In genomic region chr2:238103465-238104070, GRCh38 we compare ENCODE assay signal across 27 cellular contexts. TPM values are rescaled to one million over a fixed set of nuclear protein-coding genes. Genes with fewer than 3 reads are reported as not detected.
DNase-seq lines count a peak whose midpoint lies in the region; ATAC-seq and TF ChIP-seq lines count a peak whose summit lies in the region.
"Had no signal": no experiment of that assay in that cellular context is flagged by ENCODE, and none has a peak within 500 bp of the region (broad histone marks: within the 10 kb centered on the region; RNA-seq: fewer than 3 reads in every experiment).

No MANE protein-coding gene starts in this region.

- WGBS in right cardiac atrium, result 95% methylated on average over 11 of the region's 11 CpGs
- WGBS in right lobe of liver (ENCODE audit: insufficient coverage, low coverage, low lambda C conversion rate, missing lambda C conversion rate), result 20% methylated on average over 1 of the region's 11 CpGs
- 80 to 81% methylated on average over 11 of the region's 11 CpGs for WGBS in GM23248 (ENCODE audit: low coverage in 1 of 2, low lambda C conversion rate in 2 of 2, missing lambda C conversion rate in 2 of 2), 2 experiments

- no peak overlapping the region for H3K27ac ChIP-seq in right cardiac atrium (ENCODE audit: low read length)
- no peak overlapping the region for H3K27ac ChIP-seq in left ventricle myocardium inferior (replicated peaks)
- no peak overlapping the region for H3K27ac ChIP-seq in right lobe of liver
- no peak overlapping the region for H3K27ac ChIP-seq in GM23248
- H3K27ac ChIP-seq: C4-2B, cardiac muscle cell, gastroesophageal sphincter had no signal

- no peaks in the 10 kb centered on the region for H3K36me3 ChIP-seq in left ventricle myocardium inferior
- H3K36me3 ChIP-seq in right lobe of liver, result no peaks in the 10 kb centered on the region
- no peaks in the 10 kb centered on the region for H3K36me3 ChIP-seq in GM23248 (ENCODE audit: low read depth)
- H3K36me3 ChIP-seq: cardiac muscle cell, gastroesophageal sphincter had no signal

- H3K27me3 ChIP-seq in right cardiac atrium (ENCODE audit: control insufficient read depth, insufficient read depth) (no peaks in the 10 kb centered on the region), left ventricle myocardium inferior (ENCODE audit: low read depth) (peaks cover 16% of the 10 kb centered on the region), right lobe of liver (no peaks in the 10 kb centered on the region), GM23248 (replicated peaks; ENCODE audit: insufficient read depth) (no peaks in the 10 kb centered on the region)
- H3K27me3 ChIP-seq: cardiac muscle cell had no signal

- no peaks in the 10 kb centered on the region for H3K9me2 ChIP-seq in GM23248 (ENCODE audit: insufficient read depth)

- H3K79me2 ChIP-seq in GM23248 (ENCODE audit: insufficient read depth), result no peaks in the 10 kb centered on the region

- H3K9ac ChIP-seq in GM23248, result no peak overlapping the region

- no peak overlapping the region for H2AFZ ChIP-seq in GM23248

- ATAC-seq in right cardiac atrium, result no peak
- ATAC-seq in right lobe of liver, result no peak
- no peak for ATAC-seq in GM18511 (IDR thresholded peaks at IDR 0.05; ENCODE audit: unreplicated experiment)
- ATAC-seq: gastroesophageal sphincter; naive thymus-derived CD4-positive, alpha-beta T cell; T-cell had no signal

- peaks cover 10% of the 10 kb centered on the region for H3K4me1 Mint-ChIP-seq in type B pancreatic cell (ENCODE audit: unreplicated experiment)

- no peak overlapping the region for H3K4me3 Mint-ChIP-seq in type B pancreatic cell
- H3K4me3 Mint-ChIP-seq: activated naive CD4-positive, alpha-beta T cell treated with anti-CD3 and anti-CD28 coated beads, Interleukin-2, amount 50 U/mL, for 24 hours; naive thymus-derived CD4-positive, alpha-beta T cell; T-cell had no signal

- no peak for TF ChIP-seq POLR2A in right lobe of liver (IDR thresholded peaks at IDR 0.05)

- H3K9me3 ChIP-seq in right cardiac atrium (ENCODE audit: control insufficient read depth, low read length) (no peaks in the 10 kb centered on the region), left ventricle myocardium inferior (replicated peaks) (no peaks in the 10 kb centered on the region), right lobe of liver (no peaks in the 10 kb centered on the region), GM23248 (ENCODE audit: low read depth) (no peaks in the 10 kb centered on the region)
- H3K9me3 ChIP-seq: gastroesophageal sphincter had no signal

- H3K36me3 Mint-ChIP-seq in type B pancreatic cell, result no peaks in the 10 kb centered on the region
- H3K36me3 Mint-ChIP-seq: activated naive CD4-positive, alpha-beta T cell treated with anti-CD3 and anti-CD28 coated beads, Interleukin-2, amount 50 U/mL, for 24 hours; T-cell had no signal

- in situ Hi-C loops in GM23248 (cut with MboI), result no loop called here

- DNase-seq in right cardiac atrium (peak in 2 of 3 donors; percentile 20 to 43), left ventricle myocardium inferior (no peak), right lobe of liver (peak in 2 of 3 donors; percentile 3 to 40), type B pancreatic cell (ENCODE audit: extremely low spot score, unreplicated experiment) (peak; percentile 65), dermis blood vessel endothelial cell (no peak), GM23248 (no peak)
- DNase-seq in activated CD8-positive, alpha-beta memory T cell treated with anti-CD3 and anti-CD28 coated beads, Interleukin-2, amount 50 U/mL, for 48 hours, result peak; percentile 44
- DNase-seq: activated CD4-positive, alpha-beta T cell treated with anti-CD3 and anti-CD28 coated beads, Interleukin-2, amount 50 U/mL, for 4 hours; activated CD4-positive, CD25-positive, alpha-beta regulatory T cell; DND-41; KBM-7; midbrain; NCI-H1417 treated with DMSO at 0.1 percent for 48 hours; NCI-H2081; NCI-H226 had no signal

- H3K4me2 ChIP-seq in GM23248 (ENCODE audit: unreplicated experiment), result no peak overlapping the region
- H3K4me2 ChIP-seq: smooth muscle cell had no signal

- H3K4me1 ChIP-seq in right cardiac atrium (ENCODE audit: control insufficient read depth, insufficient read depth, low read length) (no peaks in the 10 kb centered on the region), left ventricle myocardium inferior (peaks cover 9% of the 10 kb centered on the region), right lobe of liver (peaks cover 0 to 12% (median 3%) of the 10 kb centered on the region in 4 donors), GM23248 (ENCODE audit: insufficient read depth) (no peaks in the 10 kb centered on the region)
- H3K4me1 ChIP-seq: gastroesophageal sphincter had no signal

- no peaks in the 10 kb centered on the region for H4K20me1 ChIP-seq in GM23248 (ENCODE audit: insufficient read depth)

- H3K4me3 ChIP-seq in right cardiac atrium (ENCODE audit: low read length), result no peak overlapping the region
- H3K4me3 ChIP-seq in left ventricle myocardium inferior, result no peak overlapping the region
- no peak overlapping the region for H3K4me3 ChIP-seq in right lobe of liver
- H3K4me3 ChIP-seq in GM23248, result no peak overlapping the region
- H3K4me3 ChIP-seq: cardiac muscle cell, gastroesophageal sphincter, smooth muscle cell had no signal

- no peaks in the 10 kb centered on the region for H3K9me3 Mint-ChIP-seq in type B pancreatic cell
- H3K9me3 Mint-ChIP-seq: activated naive CD4-positive, alpha-beta T cell treated with anti-CD3 and anti-CD28 coated beads, Interleukin-2, amount 50 U/mL, for 24 hours; naive thymus-derived CD4-positive, alpha-beta T cell; T-cell had no signal

- intact Hi-C loops in right cardiac atrium (cut with DNase I), result no loop called here
- intact Hi-C loops in left ventricle myocardium inferior (cut with micrococcal nuclease), result no loop called here
- intact Hi-C loops in right lobe of liver (cut with DNase I), result no loop called here

- no peak overlapping the region for H3K27ac Mint-ChIP-seq in type B pancreatic cell
- H3K27ac Mint-ChIP-seq: activated naive CD4-positive, alpha-beta T cell treated with anti-CD3 and anti-CD28 coated beads, Interleukin-2, amount 50 U/mL, for 24 hours; naive thymus-derived CD4-positive, alpha-beta T cell; T-cell had no signal

- TF ChIP-seq CTCF in left ventricle myocardium inferior (IDR thresholded peaks at IDR 0.05; ENCODE audit: borderline replicate concordance) (no peak), right lobe of liver (IDR thresholded peaks at IDR 0.05) (no peak), type B pancreatic cell (conservative IDR thresholded peaks at IDR 0.05) (no peak)

- H3K27me3 Mint-ChIP-seq in type B pancreatic cell, result no peaks in the 10 kb centered on the region
- H3K27me3 Mint-ChIP-seq: activated naive CD4-positive, alpha-beta T cell treated with anti-CD3 and anti-CD28 coated beads, Interleukin-2, amount 50 U/mL, for 24 hours; naive thymus-derived CD4-positive, alpha-beta T cell; T-cell had no signal

- no peaks in the 10 kb centered on the region for H3F3A ChIP-seq in GM23248 (ENCODE audit: insufficient read depth)

RNA-seq across cellular contexts. Expression of gene ESPNL, which starts 3.4 kb away (rescaled TPM):
- total RNA-seq in right cardiac atrium, result under 1 TPM; 0.29 to 0.60 (median 0.56) TPM
- polyA plus RNA-seq in right cardiac atrium, result 0.79 TPM
- not detected for total RNA-seq in left ventricle myocardium inferior
- 1 to 10 TPM in 1 of 6 experiments, under 1 TPM in 5; 0.11 to 1.1 (median 0.50) TPM for total RNA-seq in right lobe of liver
- 0.12 and 0.24 TPM in 2 replicates for total RNA-seq in type B pancreatic cell (ENCODE audit: low replicate concordance)
- total RNA-seq in dermis blood vessel endothelial cell, result not detected in 2 replicates
- total RNA-seq in GM23248 (2014; rRNA removed; shearing (Covaris generic)), result 1.4 and 1.5 TPM in 2 replicates
- 0.19 and 0.60 TPM in 2 replicates for polyA plus RNA-seq in GM23248 (2016; fragmentation: Nextera tagmentation; extraction: Ambion mirVana)
- total RNA-seq: aorta, MCF 10A had no signal
- polyA plus RNA-seq: naive thymus-derived CD4-positive, alpha-beta T cell; smooth muscle cell had no signal

RNA-seq across cellular contexts. Expression of gene KLHL30, which starts 34.9 kb away (rescaled TPM):
- 10 to 100 TPM; 16.9 to 34.4 (median 23.8) TPM for total RNA-seq in right cardiac atrium
- polyA plus RNA-seq in right cardiac atrium, result 15.9 TPM
- 17.3 TPM for total RNA-seq in left ventricle myocardium inferior
- under 1 TPM in 4 of 6 experiments, not detected in 2; 0.04 to 0.19 (median 0.11) TPM for total RNA-seq in right lobe of liver
- 0.07 TPM in 1 of 2 replicates, not detected in the other for total RNA-seq in type B pancreatic cell (ENCODE audit: low replicate concordance)
- total RNA-seq in dermis blood vessel endothelial cell, result not detected in 2 replicates
- 0.11 TPM in 1 of 2 replicates, not detected in the other for total RNA-seq in GM23248 (2014; rRNA removed; shearing (Covaris generic))
- 0.05 TPM in 1 of 2 replicates, not detected in the other for polyA plus RNA-seq in GM23248 (2016; fragmentation: Nextera tagmentation; extraction: Ambion mirVana)
- total RNA-seq: naive thymus-derived CD4-positive, alpha-beta T cell; SK-MEL-5; T-cell had no signal
- polyA plus RNA-seq: naive thymus-derived CD4-positive, alpha-beta T cell; smooth muscle cell had no signal

RNA-seq across cellular contexts. Expression of gene SCLY, which starts 42.8 kb away (rescaled TPM):
- 10 to 100 TPM in 3 of 4 donors, 1 to 10 TPM in 1; 9.4 to 14.2 (median 11.7) TPM for total RNA-seq in right cardiac atrium
- 8.2 TPM for polyA plus RNA-seq in right cardiac atrium
- total RNA-seq in left ventricle myocardium inferior, result 10.9 TPM
- total RNA-seq in right lobe of liver, result 10 to 100 TPM; 24.4 to 54.2 (median 35.9) TPM
- total RNA-seq in type B pancreatic cell (ENCODE audit: low replicate concordance), result 21.4 and 34.5 TPM in 2 replicates
- total RNA-seq in dermis blood vessel endothelial cell, result 15.1 and 26.3 TPM in 2 replicates
- 12.5 and 14.8 TPM in 2 replicates for total RNA-seq in GM23248 (2014; rRNA removed; shearing (Covaris generic))
- polyA plus RNA-seq in GM23248 (2016; fragmentation: Nextera tagmentation; extraction: Ambion mirVana), result 7.4 and 10.3 TPM in 2 replicates

RNA-seq across cellular contexts. Expression of gene ERFE, which starts 55.2 kb away (rescaled TPM):
- under 1 TPM in 3 of 4 donors, not detected in 1; 0.35 to 0.81 (median 0.69) TPM for total RNA-seq in right cardiac atrium
- polyA plus RNA-seq in right cardiac atrium, result 0.16 TPM
- 0.44 TPM for total RNA-seq in left ventricle myocardium inferior
- 1 to 10 TPM in 1 of 6 experiments, under 1 TPM in 2, not detected in 3; 0.27 to 1.4 (median 0.31) TPM for total RNA-seq in right lobe of liver
- 0.29 and 3.8 TPM in 2 replicates for total RNA-seq in type B pancreatic cell (ENCODE audit: low replicate concordance)
- total RNA-seq in dermis blood vessel endothelial cell, result 0.34 and 0.47 TPM in 2 replicates
- 0.51 and 0.86 TPM in 2 replicates for total RNA-seq in GM23248 (2014; rRNA removed; shearing (Covaris generic))
- 0.41 and 0.79 TPM in 2 replicates for polyA plus RNA-seq in GM23248 (2016; fragmentation: Nextera tagmentation; extraction: Ambion mirVana)
- total RNA-seq: lower leg skin, smooth muscle cell, T-cell had no signal
- polyA plus RNA-seq: naive thymus-derived CD4-positive, alpha-beta T cell had no signal

Comparison
In these comparisons a context has a peak if more than half of its experiments do, and no peak if none do; other contexts are left out.
1. DNase-seq: peak in right cardiac atrium (2 of 3), activated CD8-positive, alpha-beta memory T cell treated with anti-CD3 and anti-CD28 coated beads, Interleukin-2, amount 50 U/mL, for 48 hours (single experiment), right lobe of liver (2 of 3) and type B pancreatic cell (single experiment); none in left ventricle myocardium inferior (single experiment), dermis blood vessel endothelial cell (single experiment) and GM23248 (single experiment).
2. RNA of gene KLHL30, which starts 34.9 kb away (total RNA-seq): 16.9 to 34.4 TPM in right cardiac atrium and 17.3 TPM in left ventricle myocardium inferior (single experiment); 0.11 TPM in GM23248, 0.04 to 0.19 TPM in right lobe of liver, 0.07 TPM in type B pancreatic cell and not detected in dermis blood vessel endothelial cell; every median in the first group is over 10 times any median in the second.